1 cellular context compared by ENCODE assay signal in the genomic region with DNA sequence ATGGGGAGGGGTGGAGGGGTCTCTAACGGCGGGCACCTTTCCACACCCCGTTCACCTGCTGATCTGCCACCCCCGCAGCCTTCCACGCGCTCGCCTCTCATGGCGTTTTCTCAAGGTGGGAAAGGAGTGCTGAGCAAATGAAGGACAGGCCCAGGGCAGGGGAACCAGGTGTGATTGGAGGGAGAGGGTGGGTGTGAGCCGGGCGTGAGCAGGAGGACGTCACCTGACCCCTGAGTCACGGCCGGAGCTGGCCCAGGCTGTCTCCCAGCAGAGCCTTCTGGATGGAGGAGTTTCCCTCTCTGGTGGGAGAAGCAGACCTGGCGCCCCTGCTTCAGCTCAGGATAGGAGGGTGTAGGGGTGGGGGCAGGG.
TF ChIP-seq lines count a peak whose summit lies in the region.

No MANE protein-coding gene starts in this region.

TF ChIP-seq in GM23338, 12 proteins besides CTCF, POLR2A, EP300 and RAD21 (continued from another document):
- TF ChIP-seq, protein P1, sequence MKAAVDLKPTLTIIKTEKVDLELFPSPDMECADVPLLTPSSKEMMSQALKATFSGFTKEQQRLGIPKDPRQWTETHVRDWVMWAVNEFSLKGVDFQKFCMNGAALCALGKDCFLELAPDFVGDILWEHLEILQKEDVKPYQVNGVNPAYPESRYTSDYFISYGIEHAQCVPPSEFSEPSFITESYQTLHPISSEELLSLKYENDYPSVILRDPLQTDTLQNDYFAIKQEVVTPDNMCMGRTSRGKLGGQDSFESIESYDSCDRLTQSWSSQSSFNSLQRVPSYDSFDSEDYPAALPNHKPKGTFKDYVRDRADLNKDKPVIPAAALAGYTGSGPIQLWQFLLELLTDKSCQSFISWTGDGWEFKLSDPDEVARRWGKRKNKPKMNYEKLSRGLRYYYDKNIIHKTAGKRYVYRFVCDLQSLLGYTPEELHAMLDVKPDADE (IDR thresholded peaks at IDR 0.05), result no peak
- no peak for TF ChIP-seq CREB1 (CRISPR knock-in tag; IDR thresholded peaks at IDR 0.05; ENCODE audit: low read depth)
- TF ChIP-seq EZH2 (IDR thresholded peaks at IDR 0.05; ENCODE audit: low read depth, unreplicated experiment), result no peak
- TF ChIP-seq, protein P2, sequence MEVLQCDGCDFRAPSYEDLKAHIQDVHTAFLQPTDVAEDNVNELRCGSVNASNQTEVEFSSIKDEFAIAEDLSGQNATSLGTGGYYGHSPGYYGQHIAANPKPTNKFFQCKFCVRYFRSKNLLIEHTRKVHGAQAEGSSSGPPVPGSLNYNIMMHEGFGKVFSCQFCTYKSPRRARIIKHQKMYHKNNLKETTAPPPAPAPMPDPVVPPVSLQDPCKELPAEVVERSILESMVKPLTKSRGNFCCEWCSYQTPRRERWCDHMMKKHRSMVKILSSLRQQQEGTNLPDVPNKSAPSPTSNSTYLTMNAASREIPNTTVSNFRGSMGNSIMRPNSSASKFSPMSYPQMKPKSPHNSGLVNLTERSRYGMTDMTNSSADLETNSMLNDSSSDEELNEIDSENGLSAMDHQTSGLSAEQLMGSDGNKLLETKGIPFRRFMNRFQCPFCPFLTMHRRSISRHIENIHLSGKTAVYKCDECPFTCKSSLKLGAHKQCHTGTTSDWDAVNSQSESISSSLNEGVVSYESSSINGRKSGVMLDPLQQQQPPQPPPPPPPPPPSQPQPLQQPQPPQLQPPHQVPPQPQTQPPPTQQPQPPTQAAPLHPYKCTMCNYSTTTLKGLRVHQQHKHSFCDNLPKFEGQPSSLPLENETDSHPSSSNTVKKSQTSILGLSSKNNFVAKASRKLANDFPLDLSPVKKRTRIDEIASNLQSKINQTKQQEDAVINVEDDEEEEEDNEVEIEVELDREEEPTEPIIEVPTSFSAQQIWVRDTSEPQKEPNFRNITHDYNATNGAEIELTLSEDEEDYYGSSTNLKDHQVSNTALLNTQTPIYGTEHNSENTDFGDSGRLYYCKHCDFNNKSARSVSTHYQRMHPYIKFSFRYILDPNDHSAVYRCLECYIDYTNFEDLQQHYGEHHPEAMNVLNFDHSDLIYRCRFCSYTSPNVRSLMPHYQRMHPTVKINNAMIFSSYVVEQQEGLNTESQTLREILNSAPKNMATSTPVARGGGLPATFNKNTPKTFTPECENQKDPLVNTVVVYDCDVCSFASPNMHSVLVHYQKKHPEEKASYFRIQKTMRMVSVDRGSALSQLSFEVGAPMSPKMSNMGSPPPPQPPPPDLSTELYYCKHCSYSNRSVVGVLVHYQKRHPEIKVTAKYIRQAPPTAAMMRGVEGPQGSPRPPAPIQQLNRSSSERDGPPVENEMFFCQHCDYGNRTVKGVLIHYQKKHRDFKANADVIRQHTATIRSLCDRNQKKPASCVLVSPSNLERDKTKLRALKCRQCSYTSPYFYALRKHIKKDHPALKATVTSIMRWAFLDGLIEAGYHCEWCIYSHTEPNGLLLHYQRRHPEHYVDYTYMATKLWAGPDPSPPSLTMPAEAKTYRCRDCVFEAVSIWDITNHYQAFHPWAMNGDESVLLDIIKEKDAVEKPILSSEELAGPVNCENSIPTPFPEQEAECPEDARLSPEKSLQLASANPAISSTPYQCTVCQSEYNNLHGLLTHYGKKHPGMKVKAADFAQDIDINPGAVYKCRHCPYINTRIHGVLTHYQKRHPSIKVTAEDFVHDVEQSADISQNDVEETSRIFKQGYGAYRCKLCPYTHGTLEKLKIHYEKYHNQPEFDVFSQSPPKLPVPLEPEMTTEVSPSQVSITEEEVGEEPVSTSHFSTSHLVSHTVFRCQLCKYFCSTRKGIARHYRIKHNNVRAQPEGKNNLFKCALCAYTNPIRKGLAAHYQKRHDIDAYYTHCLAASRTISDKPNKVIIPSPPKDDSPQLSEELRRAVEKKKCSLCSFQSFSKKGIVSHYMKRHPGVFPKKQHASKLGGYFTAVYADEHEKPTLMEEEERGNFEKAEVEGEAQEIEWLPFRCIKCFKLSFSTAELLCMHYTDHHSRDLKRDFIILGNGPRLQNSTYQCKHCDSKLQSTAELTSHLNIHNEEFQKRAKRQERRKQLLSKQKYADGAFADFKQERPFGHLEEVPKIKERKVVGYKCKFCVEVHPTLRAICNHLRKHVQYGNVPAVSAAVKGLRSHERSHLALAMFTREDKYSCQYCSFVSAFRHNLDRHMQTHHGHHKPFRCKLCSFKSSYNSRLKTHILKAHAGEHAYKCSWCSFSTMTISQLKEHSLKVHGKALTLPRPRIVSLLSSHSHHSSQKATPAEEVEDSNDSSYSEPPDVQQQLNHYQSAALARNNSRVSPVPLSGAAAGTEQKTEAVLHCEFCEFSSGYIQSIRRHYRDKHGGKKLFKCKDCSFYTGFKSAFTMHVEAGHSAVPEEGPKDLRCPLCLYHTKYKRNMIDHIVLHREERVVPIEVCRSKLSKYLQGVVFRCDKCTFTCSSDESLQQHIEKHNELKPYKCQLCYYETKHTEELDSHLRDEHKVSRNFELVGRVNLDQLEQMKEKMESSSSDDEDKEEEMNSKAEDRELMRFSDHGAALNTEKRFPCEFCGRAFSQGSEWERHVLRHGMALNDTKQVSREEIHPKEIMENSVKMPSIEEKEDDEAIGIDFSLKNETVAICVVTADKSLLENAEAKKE (CRISPR knock-in tag; IDR thresholded peaks at IDR 0.05), result no peak
- no peak for TF ChIP-seq NANOG (IDR thresholded peaks at IDR 0.05; ENCODE audit: borderline replicate concordance)
- TF ChIP-seq, protein P3, sequence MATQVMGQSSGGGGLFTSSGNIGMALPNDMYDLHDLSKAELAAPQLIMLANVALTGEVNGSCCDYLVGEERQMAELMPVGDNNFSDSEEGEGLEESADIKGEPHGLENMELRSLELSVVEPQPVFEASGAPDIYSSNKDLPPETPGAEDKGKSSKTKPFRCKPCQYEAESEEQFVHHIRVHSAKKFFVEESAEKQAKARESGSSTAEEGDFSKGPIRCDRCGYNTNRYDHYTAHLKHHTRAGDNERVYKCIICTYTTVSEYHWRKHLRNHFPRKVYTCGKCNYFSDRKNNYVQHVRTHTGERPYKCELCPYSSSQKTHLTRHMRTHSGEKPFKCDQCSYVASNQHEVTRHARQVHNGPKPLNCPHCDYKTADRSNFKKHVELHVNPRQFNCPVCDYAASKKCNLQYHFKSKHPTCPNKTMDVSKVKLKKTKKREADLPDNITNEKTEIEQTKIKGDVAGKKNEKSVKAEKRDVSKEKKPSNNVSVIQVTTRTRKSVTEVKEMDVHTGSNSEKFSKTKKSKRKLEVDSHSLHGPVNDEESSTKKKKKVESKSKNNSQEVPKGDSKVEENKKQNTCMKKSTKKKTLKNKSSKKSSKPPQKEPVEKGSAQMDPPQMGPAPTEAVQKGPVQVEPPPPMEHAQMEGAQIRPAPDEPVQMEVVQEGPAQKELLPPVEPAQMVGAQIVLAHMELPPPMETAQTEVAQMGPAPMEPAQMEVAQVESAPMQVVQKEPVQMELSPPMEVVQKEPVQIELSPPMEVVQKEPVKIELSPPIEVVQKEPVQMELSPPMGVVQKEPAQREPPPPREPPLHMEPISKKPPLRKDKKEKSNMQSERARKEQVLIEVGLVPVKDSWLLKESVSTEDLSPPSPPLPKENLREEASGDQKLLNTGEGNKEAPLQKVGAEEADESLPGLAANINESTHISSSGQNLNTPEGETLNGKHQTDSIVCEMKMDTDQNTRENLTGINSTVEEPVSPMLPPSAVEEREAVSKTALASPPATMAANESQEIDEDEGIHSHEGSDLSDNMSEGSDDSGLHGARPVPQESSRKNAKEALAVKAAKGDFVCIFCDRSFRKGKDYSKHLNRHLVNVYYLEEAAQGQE (IDR thresholded peaks at IDR 0.05; ENCODE audit: unreplicated experiment), result no peak
- no peak for TF ChIP-seq ZNF114 (CRISPR knock-in tag; IDR thresholded peaks at IDR 0.05)
- no peak for TF ChIP-seq JUNB (IDR thresholded peaks at IDR 0.05; ENCODE audit: unreplicated experiment)
- TF ChIP-seq EZH2phosphoT487 (IDR thresholded peaks at IDR 0.05; ENCODE audit: unreplicated experiment), result no peak
- TF ChIP-seq ZNF331 (CRISPR knock-in tag; IDR thresholded peaks at IDR 0.05; ENCODE audit: low read depth), result no peak
